In the genomic region with DNA sequence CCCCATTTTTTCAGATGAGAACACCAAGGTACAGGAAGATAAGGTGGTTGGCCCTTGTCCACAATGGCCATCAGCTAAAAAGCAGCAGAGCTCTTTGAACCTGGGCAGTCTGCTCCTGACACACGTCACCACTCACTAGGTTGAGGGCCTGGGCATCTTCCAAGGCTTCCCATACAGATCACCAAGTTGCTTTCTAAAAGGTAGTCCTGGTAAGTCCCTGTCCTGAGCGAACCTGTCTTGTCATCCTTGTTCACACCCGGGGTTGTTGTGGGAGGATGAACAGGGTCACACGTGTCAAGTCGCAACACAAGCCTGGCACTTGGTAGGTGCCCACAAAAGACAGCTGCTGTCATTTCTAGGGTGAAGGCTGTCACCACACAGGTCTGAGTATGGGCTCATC, we compare ENCODE assay signal across 12 cellular contexts.
DNase-seq lines count a peak whose midpoint lies in the region; ATAC-seq and TF ChIP-seq lines count a peak whose summit lies in the region.
"Had no signal": no experiment of that assay in that cellular context is flagged by ENCODE, and none has a peak within 500 bp of the region (broad histone marks: within the 10 kb centered on the region; RNA-seq: fewer than 3 reads in every experiment).

No MANE protein-coding gene starts in this region.

- H2BK12ac ChIP-seq in H9 (ENCODE audit: insufficient read length, low read depth, low read length) (no peak overlapping the region), neuronal stem cell (ENCODE audit: low read length) (no peak overlapping the region)

- TF ChIP-seq CTCF in H9 (conservative IDR thresholded peaks at IDR 0.05) = no peak
- no peak for TF ChIP-seq CTCF in coronary artery (IDR thresholded peaks at IDR 0.05)

- no peak overlapping the region for H3K56ac ChIP-seq in H9 (ENCODE audit: insufficient read length, low read depth, low read length)

- H2BK5ac ChIP-seq in H9 (ENCODE audit: insufficient read length, low read length) = no peak overlapping the region
- H2BK5ac ChIP-seq in neuronal stem cell (ENCODE audit: low read length) = no peak overlapping the region

- H3K18ac ChIP-seq in H9 (ENCODE audit: insufficient read length, low read depth, low read length) (no peak overlapping the region), neuronal stem cell (ENCODE audit: low read length) (no peak overlapping the region)

- H3K27ac Mint-ChIP-seq in H9 = no peak overlapping the region
- H3K27ac Mint-ChIP-seq in stimulated activated effector memory CD8-positive, alpha-beta T cell treated with anti-CD3 and anti-CD28 coated beads, Interleukin-12 subunit alpha, Interleukin-12 subunit beta, amount 100 ng/mL, for 72 hours = no peak overlapping the region
- H3K27ac Mint-ChIP-seq: CD4-positive, alpha-beta memory T cell had no signal

- DNase-seq in H9 (no peak), coronary artery (ENCODE audit: low spot score) (peak; percentile 45), midbrain (lab: John Stamatoyannopoulos, UW) (no peak), SJCRH30 (no peak), neuronal stem cell (ENCODE audit: low spot score) (no peak)
- no peak for DNase-seq in stimulated activated effector memory CD8-positive, alpha-beta T cell treated with anti-CD3 and anti-CD28 coated beads, Interleukin-12 subunit alpha, Interleukin-12 subunit beta, amount 100 ng/mL, for 72 hours (ENCODE audit: low spot score in 2 of 2)
- DNase-seq: C1 segment of cervical spinal cord; Calu3; CD4-positive, alpha-beta memory T cell; COR-L47; GM23248; H7 had no signal

- peak; percentile 11 for ATAC-seq in stimulated activated effector memory CD8-positive, alpha-beta T cell treated with anti-CD3 and anti-CD28 coated beads, Interleukin-12 subunit alpha, Interleukin-12 subunit beta, amount 100 ng/mL, for 72 hours

- H3K4ac ChIP-seq in H9 (ENCODE audit: low read depth, low read length) (no peak overlapping the region), neuronal stem cell (ENCODE audit: low read length) (no peak overlapping the region)

- H3K14ac ChIP-seq in H9 (ENCODE audit: insufficient read depth, low read length) = no peak overlapping the region
- H3K14ac ChIP-seq in neuronal stem cell (ENCODE audit: low read length) = no peak overlapping the region

- peaks cover 11 to 14% of the 10 kb centered on the region in 2 experiments for H3K4me1 Mint-ChIP-seq in H9
- no peaks in the 10 kb centered on the region for H3K4me1 Mint-ChIP-seq in stimulated activated effector memory CD8-positive, alpha-beta T cell treated with anti-CD3 and anti-CD28 coated beads, Interleukin-12 subunit alpha, Interleukin-12 subunit beta, amount 100 ng/mL, for 72 hours
- H3K4me1 Mint-ChIP-seq: CD4-positive, alpha-beta memory T cell had no signal

- H3K4me3 Mint-ChIP-seq in H9 = no peak overlapping the region
- no peak overlapping the region for H3K4me3 Mint-ChIP-seq in stimulated activated effector memory CD8-positive, alpha-beta T cell treated with anti-CD3 and anti-CD28 coated beads, Interleukin-12 subunit alpha, Interleukin-12 subunit beta, amount 100 ng/mL, for 72 hours
- H3K4me3 Mint-ChIP-seq: CD4-positive, alpha-beta memory T cell had no signal

- no peaks in the 10 kb centered on the region for H3K23me2 ChIP-seq in H9 (ENCODE audit: insufficient read length, low read depth, low read length, poor library complexity, severe bottlenecking)

- H3K4me2 ChIP-seq in H9 (ENCODE audit: insufficient read depth, insufficient read length, low read length) (no peak overlapping the region), neuronal stem cell (ENCODE audit: insufficient read depth, low read length, poor library complexity, severe bottlenecking) (no peak overlapping the region)

- H2AK5ac ChIP-seq in H9 (ENCODE audit: insufficient read length, low read length) (no peak overlapping the region), neuronal stem cell (ENCODE audit: low read depth, low read length) (no peak overlapping the region)

- H3K4me1 ChIP-seq in H9 (ENCODE audit: insufficient read depth, low read length) (no peaks in the 10 kb centered on the region), SJCRH30 (no peaks in the 10 kb centered on the region), neuronal stem cell (ENCODE audit: control insufficient read depth in 2 of 2, insufficient read depth in 1 of 2, low read depth in 1 of 2, low read length in 2 of 2) (no peaks in the 10 kb centered on the region)

- H2BK20ac ChIP-seq in H9 (ENCODE audit: low read depth, low read length, poor library complexity, severe bottlenecking) = no peak overlapping the region

- H2BK120ac ChIP-seq in H9 (ENCODE audit: low read depth, low read length, poor library complexity, severe bottlenecking) (no peak overlapping the region), neuronal stem cell (ENCODE audit: low read depth, low read length) (no peak overlapping the region)

- H3K9me3 Mint-ChIP-seq in H9 = no peaks in the 10 kb centered on the region; a peak in 2 of 5 replicates
- H3K9me3 Mint-ChIP-seq in stimulated activated effector memory CD8-positive, alpha-beta T cell treated with anti-CD3 and anti-CD28 coated beads, Interleukin-12 subunit alpha, Interleukin-12 subunit beta, amount 100 ng/mL, for 72 hours = peaks cover 3% of the 10 kb centered on the region

- no peaks in the 10 kb centered on the region for H3K79me2 ChIP-seq in H9 (ENCODE audit: insufficient read depth, low read length)

- H4K20me1 ChIP-seq in H9 (ENCODE audit: control insufficient read depth, insufficient read depth, insufficient read length) = no peaks in the 10 kb centered on the region

- H4K91ac ChIP-seq in H9 (ENCODE audit: insufficient read length, low read depth, low read length) (no peak overlapping the region), neuronal stem cell (ENCODE audit: low read depth, low read length, poor library complexity) (no peak overlapping the region)

- H4K8ac ChIP-seq in H9 (replicated peaks; ENCODE audit: insufficient read length, low read depth, low read length) (no peak overlapping the region), neuronal stem cell (ENCODE audit: low read depth, low read length) (no peak overlapping the region)

- H2AFZ ChIP-seq in H9 (ENCODE audit: low read length) = no peak overlapping the region
- no peak overlapping the region for H2AFZ ChIP-seq in neuronal stem cell (ENCODE audit: low read length)
- H2AFZ ChIP-seq: GM23248 had no signal

- H3K9me3 ChIP-seq in H9 (ENCODE audit: control insufficient read depth, low read depth, low read length) (no peaks in the 10 kb centered on the region), SJCRH30 (replicated peaks) (no peaks in the 10 kb centered on the region), neuronal stem cell (replicated peaks in 1 of 2; ENCODE audit: control insufficient read depth in 2 of 2, insufficient read depth in 1 of 2, low read depth in 1 of 2, low read length in 2 of 2) (no peaks in the 10 kb centered on the region)

- no CpG with 5 or more reads among the region's 5 CpGs for WGBS in H9 (ENCODE audit: extremely low coverage, insufficient read length, low lambda C conversion rate)
- WGBS in neuronal stem cell (ENCODE audit: extremely low coverage in 2 of 2, insufficient read length in 2 of 2, insufficient replicate concordance in 1 of 2), 2 donors = no CpG with 5 or more reads among the region's 5 CpGs

- H3K27me3 Mint-ChIP-seq in H9 (ENCODE audit: low read depth) = no peaks in the 10 kb centered on the region; the same call in none of the 2 replicates

- H3K23ac ChIP-seq in H9 (ENCODE audit: insufficient read length, low read depth, low read length) (no peak overlapping the region), neuronal stem cell (ENCODE audit: low read depth, low read length, poor library complexity) (no peak overlapping the region)

- H2BK15ac ChIP-seq in H9 (ENCODE audit: low read depth, low read length) = 0 out of 2 replicates have a peak overlapping the region, but pooled peaks have one; percentile 57
- no peak overlapping the region for H2BK15ac ChIP-seq in neuronal stem cell (ENCODE audit: low read length)

- no peaks in the 10 kb centered on the region for H3K36me3 Mint-ChIP-seq in H9 (ENCODE audit: insufficient read depth in 1 of 3, low read depth in 3 of 3)
- no peaks in the 10 kb centered on the region for H3K36me3 Mint-ChIP-seq in stimulated activated effector memory CD8-positive, alpha-beta T cell treated with anti-CD3 and anti-CD28 coated beads, Interleukin-12 subunit alpha, Interleukin-12 subunit beta, amount 100 ng/mL, for 72 hours
- H3K36me3 Mint-ChIP-seq: CD4-positive, alpha-beta memory T cell had no signal

- H3K9ac ChIP-seq in H9 (ENCODE audit: extremely low read depth, insufficient read length, low read length) = no peak overlapping the region
- no peak overlapping the region for H3K9ac ChIP-seq in neuronal stem cell (ENCODE audit: low read depth, low read length, poor library complexity)
- H3K9ac ChIP-seq: GM23248 had no signal

- H3K27me3 ChIP-seq in H9 (ENCODE audit: insufficient read depth, low read length) (no peaks in the 10 kb centered on the region), SJCRH30 (no peaks in the 10 kb centered on the region), neuronal stem cell (ENCODE audit: control insufficient read depth in 3 of 3, insufficient read depth in 3 of 3, low read depth in 1 of 3, low read length in 3 of 3) (no peaks in the 10 kb centered on the region)

- no peak overlapping the region for H3K4me3 ChIP-seq in coronary artery
- H3K4me3 ChIP-seq in SJCRH30 = no peak overlapping the region
- no peak overlapping the region for H3K4me3 ChIP-seq in neuronal stem cell (ENCODE audit: low read length in 2 of 2)
- H3K4me3 ChIP-seq: GM23248 had no signal

- H3T11ph ChIP-seq in H9 (ENCODE audit: low read length) = no peak overlapping the region

- no peak overlapping the region for H4K5ac ChIP-seq in H9 (ENCODE audit: insufficient read length, low read depth, low read length)

- no peak overlapping the region for H3K27ac ChIP-seq in H9 (ENCODE audit: insufficient read length, low read depth, low read length)
- H3K27ac ChIP-seq in coronary artery = no peak overlapping the region
- H3K27ac ChIP-seq in SJCRH30 = no peak overlapping the region
- H3K27ac ChIP-seq in neuronal stem cell (replicated peaks; ENCODE audit: low read length) = no peak overlapping the region
- H3K27ac ChIP-seq: GM23248 had no signal

- H3K36me3 ChIP-seq in SJCRH30 = no peaks in the 10 kb centered on the region
- H3K36me3 ChIP-seq in neuronal stem cell (replicated peaks in 1 of 2; ENCODE audit: control insufficient read depth in 2 of 2, insufficient read depth in 2 of 2, low read length in 2 of 2) = no peaks in the 10 kb centered on the region

- H3K79me1 ChIP-seq in H9 (ENCODE audit: insufficient read depth, low read depth, low read length, poor library complexity, severe bottlenecking) (no peaks in the 10 kb centered on the region), neuronal stem cell (ENCODE audit: low read depth, low read length) (no peaks in the 10 kb centered on the region)
